Comparison of ENCODE assay signal across 16 cellular contexts in genomic region chr3:182567666-182568065, GRCh38.
A peak's percentile ranks its signal among the peaks of the same experiment; 100 is the strongest.
DNase-seq lines count a peak whose midpoint lies in the region; FAIRE-seq and TF ChIP-seq lines count a peak whose summit lies in the region.
"Had no signal": no experiment of that assay in that cellular context is flagged by ENCODE, and none has a peak within 500 bp of the region (broad histone marks: within the 10 kb centered on the region; RNA-seq: fewer than 3 reads in every experiment).

No MANE protein-coding gene starts in this region.

- no TSS peak for BruUV-seq in PC-9 (replicated peaks; lab: Mats Ljungman, UMichigan)

- no peaks in the 10 kb centered on the region for H3K9me2 ChIP-seq in PC-9 (ENCODE audit: insufficient read depth)

- no peaks in the 10 kb centered on the region for H3K36me3 ChIP-seq in PC-9 (ENCODE audit: low read depth)
- H3K36me3 ChIP-seq: brain microvascular endothelial cell, transverse colon had no signal

- no peak overlapping the region for H3K27ac ChIP-seq in PC-9
- H3K27ac ChIP-seq: 22Rv1, brain microvascular endothelial cell, transverse colon had no signal

- H3K4me1 ChIP-seq in PC-9 (replicated peaks; ENCODE audit: insufficient read depth), result no peaks in the 10 kb centered on the region
- H3K4me1 ChIP-seq: Caco-2, transverse colon had no signal

- TF ChIP-seq CTCF in PC-9 (conservative IDR thresholded peaks at IDR 0.05), result 0 out of 2 replicates have a peak, but pooled peaks have one; percentile 19

- POLR2A ChIA-PET in PC-9 (lab: Charles Lee; ENCODE audit: unreplicated experiment), result no interaction called here

- no peak overlapping the region for H3K4me2 ChIP-seq in PC-9
- H3K4me2 ChIP-seq: smooth muscle cell had no signal

- no peaks in the 10 kb centered on the region for H4K20me1 ChIP-seq in PC-9 (ENCODE audit: insufficient read depth)

- DNase-seq in DMS 273 (lab: John Stamatoyannopoulos, UW; ENCODE audit: unreplicated experiment) (peak; percentile 5), DMS 273 treated with DMSO at 0.1 percent for 48 hours (lab: John Stamatoyannopoulos, UW) (no peak), PC-9 (peak; percentile 38 to 71), iPS DF 19.7 (ENCODE audit: low read depth, low spot score) (peak; percentile 7), putamen (ENCODE audit: low spot score) (peak; percentile 58), mesenteric fat pad (ENCODE audit: low spot score) (no peak), frontal cortex (ENCODE audit: low spot score in 2 of 2) (no peak)
- DNase-seq in activated CD8-positive, alpha-beta memory T cell treated with anti-CD3 and anti-CD28 coated beads for 24 hours, result no peak
- DNase-seq: activated B cell treated with CpG ODN at 0.5 μM for 24 hours; activated T-cell treated with anti-CD3 and anti-CD28 coated beads, Interleukin-2, amount 50 U/mL, for 1 hour; brain microvascular endothelial cell; Caco-2; erythroblast; transverse colon had no signal

- FAIRE-seq in frontal cortex (lab: Jason Lieb, UNC), result no peak

- intact Hi-C loops in PC-9 (cut with micrococcal nuclease; ENCODE audit: unreplicated experiment), result no loop called here

- H3K79me2 ChIP-seq in PC-9 (ENCODE audit: low read depth), result no peaks in the 10 kb centered on the region

- H3F3A ChIP-seq in PC-9 (ENCODE audit: insufficient read depth, low read depth), result no peaks in the 10 kb centered on the region

- CTCF ChIA-PET in PC-9 (lab: Charles Lee), result no interaction called here

- H3K4me3 ChIP-seq in PC-9, result no peak overlapping the region
- H3K4me3 ChIP-seq: smooth muscle cell, transverse colon had no signal

- H3K9me3 ChIP-seq in PC-9 (ENCODE audit: insufficient read depth, low read depth), result no peaks in the 10 kb centered on the region
- H3K9me3 ChIP-seq: Caco-2, transverse colon had no signal

- H2AFZ ChIP-seq in PC-9, result no peak overlapping the region

- H3K27me3 ChIP-seq in PC-9 (ENCODE audit: insufficient read depth, low read depth), result no peaks in the 10 kb centered on the region
- H3K27me3 ChIP-seq: brain microvascular endothelial cell, transverse colon had no signal

Comparison
In these comparisons a context has a peak if more than half of its experiments do, and no peak if none do; other contexts are left out.
1. DNase-seq: peak in DMS 273 (single experiment), PC-9 (2 of 2), iPS DF 19.7 (single experiment) and putamen (single experiment); none in DMS 273 treated with DMSO at 0.1 percent for 48 hours (single experiment), activated CD8-positive, alpha-beta memory T cell treated with anti-CD3 and anti-CD28 coated beads for 24 hours (single experiment), mesenteric fat pad (single experiment) and frontal cortex (0 of 2).